ENCODE assay signal across 1 cellular context in the genomic region with DNA sequence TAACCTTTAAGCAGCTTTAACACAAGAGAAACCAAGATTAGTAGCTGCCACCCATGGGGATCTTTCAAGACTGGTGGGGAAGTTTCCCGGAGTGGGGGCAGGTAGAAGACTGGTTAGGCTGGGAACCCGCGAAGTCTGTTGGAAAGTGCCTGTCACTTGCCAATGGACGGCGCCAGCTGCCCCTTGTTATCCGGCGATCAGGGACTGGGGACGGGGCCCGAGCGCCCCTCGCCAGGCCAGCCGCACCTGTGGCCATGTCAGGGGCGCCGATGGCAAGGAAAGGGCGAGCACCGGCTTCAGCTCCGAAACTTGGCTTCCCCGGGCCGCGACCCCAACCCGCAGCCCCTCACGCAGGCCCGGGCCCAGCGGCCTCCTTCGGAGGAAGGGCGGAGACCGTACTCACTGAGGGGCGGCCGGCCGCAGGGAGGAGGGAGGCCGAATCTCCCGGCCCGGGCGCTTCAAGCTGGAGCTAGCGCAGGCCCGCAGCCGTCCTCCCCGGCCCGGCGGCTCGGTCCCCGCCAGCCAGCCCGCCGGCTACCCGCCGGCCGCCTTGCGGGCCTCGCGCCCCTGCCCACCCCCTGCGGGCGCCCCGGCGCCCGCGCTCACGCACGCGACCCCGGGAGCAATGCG.
TF ChIP-seq lines count a peak whose summit lies in the region.

No MANE protein-coding gene starts in this region.

TF ChIP-seq in WTC11, 78 proteins besides CTCF, POLR2A, EP300 and RAD21 (continued from another document):
- TF ChIP-seq, protein P1, sequence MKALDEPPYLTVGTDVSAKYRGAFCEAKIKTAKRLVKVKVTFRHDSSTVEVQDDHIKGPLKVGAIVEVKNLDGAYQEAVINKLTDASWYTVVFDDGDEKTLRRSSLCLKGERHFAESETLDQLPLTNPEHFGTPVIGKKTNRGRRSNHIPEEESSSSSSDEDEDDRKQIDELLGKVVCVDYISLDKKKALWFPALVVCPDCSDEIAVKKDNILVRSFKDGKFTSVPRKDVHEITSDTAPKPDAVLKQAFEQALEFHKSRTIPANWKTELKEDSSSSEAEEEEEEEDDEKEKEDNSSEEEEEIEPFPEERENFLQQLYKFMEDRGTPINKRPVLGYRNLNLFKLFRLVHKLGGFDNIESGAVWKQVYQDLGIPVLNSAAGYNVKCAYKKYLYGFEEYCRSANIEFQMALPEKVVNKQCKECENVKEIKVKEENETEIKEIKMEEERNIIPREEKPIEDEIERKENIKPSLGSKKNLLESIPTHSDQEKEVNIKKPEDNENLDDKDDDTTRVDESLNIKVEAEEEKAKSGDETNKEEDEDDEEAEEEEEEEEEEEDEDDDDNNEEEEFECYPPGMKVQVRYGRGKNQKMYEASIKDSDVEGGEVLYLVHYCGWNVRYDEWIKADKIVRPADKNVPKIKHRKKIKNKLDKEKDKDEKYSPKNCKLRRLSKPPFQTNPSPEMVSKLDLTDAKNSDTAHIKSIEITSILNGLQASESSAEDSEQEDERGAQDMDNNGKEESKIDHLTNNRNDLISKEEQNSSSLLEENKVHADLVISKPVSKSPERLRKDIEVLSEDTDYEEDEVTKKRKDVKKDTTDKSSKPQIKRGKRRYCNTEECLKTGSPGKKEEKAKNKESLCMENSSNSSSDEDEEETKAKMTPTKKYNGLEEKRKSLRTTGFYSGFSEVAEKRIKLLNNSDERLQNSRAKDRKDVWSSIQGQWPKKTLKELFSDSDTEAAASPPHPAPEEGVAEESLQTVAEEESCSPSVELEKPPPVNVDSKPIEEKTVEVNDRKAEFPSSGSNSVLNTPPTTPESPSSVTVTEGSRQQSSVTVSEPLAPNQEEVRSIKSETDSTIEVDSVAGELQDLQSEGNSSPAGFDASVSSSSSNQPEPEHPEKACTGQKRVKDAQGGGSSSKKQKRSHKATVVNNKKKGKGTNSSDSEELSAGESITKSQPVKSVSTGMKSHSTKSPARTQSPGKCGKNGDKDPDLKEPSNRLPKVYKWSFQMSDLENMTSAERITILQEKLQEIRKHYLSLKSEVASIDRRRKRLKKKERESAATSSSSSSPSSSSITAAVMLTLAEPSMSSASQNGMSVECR (CRISPR knock-in tag; IDR thresholded peaks at IDR 0.05; ENCODE audit: borderline replicate concordance) = 0 out of 2 replicates have a peak, but pooled peaks have one; percentile 40
